ENCODE assay signal across 31 cellular contexts in the genomic region with DNA sequence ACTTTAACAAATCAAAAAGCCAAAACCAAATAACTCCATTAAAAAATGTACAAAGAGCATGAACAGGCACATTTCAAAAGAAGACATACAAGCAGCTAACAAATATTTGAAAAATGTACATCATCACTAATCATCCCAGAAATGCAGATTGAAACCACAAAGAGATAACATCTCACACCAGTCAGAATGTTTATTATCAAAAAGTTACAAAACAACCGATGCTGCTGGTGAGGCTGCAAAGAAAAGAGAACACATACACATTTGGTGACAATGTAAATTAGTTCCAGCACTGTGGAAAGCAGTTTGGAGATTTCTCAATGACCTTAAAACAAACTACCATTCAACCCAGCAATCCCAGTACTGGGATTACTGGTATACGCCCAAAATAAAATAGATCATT.
"Had no signal": no experiment of that assay in that cellular context is flagged by ENCODE, and none has a peak within 500 bp of the region (broad histone marks: within the 10 kb centered on the region; RNA-seq: fewer than 3 reads in every experiment).

No MANE protein-coding gene starts in this region.

- H3K27ac ChIP-seq: body of pancreas, esophagus muscularis mucosa, foreskin keratinocyte, gastrocnemius medialis, heart right ventricle, hepatocyte had no signal

- ATAC-seq: activated CD4-positive, alpha-beta T cell treated with anti-CD3 and anti-CD28 coated beads for 36 hours; activated CD8-positive, alpha-beta memory T cell treated with anti-CD3 and anti-CD28 coated beads, Interleukin-2, amount 10 ng/mL, durations not matched to agents 7 days and 5 days; activated CD8-positive, alpha-beta T cell treated with anti-CD3 and anti-CD28 coated beads, Interleukin-2, amount 10 ng/mL, durations not matched to agents 7 days and 5 days; activated naive CD4-positive, alpha-beta T cell treated with anti-CD3 and anti-CD28 coated beads, Interleukin-2, amount 50 U/mL, for 72 hours; activated T-cell treated with anti-CD3 and anti-CD28 coated beads, Interleukin-2, amount 50 U/mL, for 72 hours; body of pancreas; effector memory CD8-positive, alpha-beta T cell; foreskin keratinocyte; gastrocnemius medialis; heart right ventricle had no signal

- H3K4me1 ChIP-seq: body of pancreas, esophagus muscularis mucosa, foreskin keratinocyte, gastrocnemius medialis, heart right ventricle had no signal

- H3K9me3 ChIP-seq: body of pancreas, esophagus muscularis mucosa, gastrocnemius medialis had no signal

- H2AFZ ChIP-seq: hepatocyte had no signal

- H3K27me3 ChIP-seq: body of pancreas, esophagus muscularis mucosa, foreskin keratinocyte, gastrocnemius medialis, heart right ventricle, hepatocyte had no signal

- FAIRE-seq: colon had no signal

- DNase-seq: activated CD4-positive, alpha-beta memory T cell treated with anti-CD3 and anti-CD28 coated beads for 36 hours; activated CD4-positive, alpha-beta T cell treated with anti-CD3 and anti-CD28 coated beads for 36 hours; activated CD4-positive, alpha-beta T cell treated with anti-CD3 and anti-CD28 coated beads, Interleukin-2, amount 10 ng/mL, durations not matched to agents 24 days and 14 days; activated CD4-positive, CD25-positive, alpha-beta regulatory T cell; activated CD4-positive, CD25-positive, alpha-beta regulatory T cell treated with anti-CD3 and anti-CD28 coated beads, Interleukin-2, amount 50 U/mL, for 72 hours; activated CD8-positive, alpha-beta memory T cell treated with anti-CD3 and anti-CD28 coated beads, Interleukin-2, amount 10 ng/mL, durations not matched to agents 7 days and 5 days; activated CD8-positive, alpha-beta memory T cell treated with anti-CD3 and anti-CD28 coated beads, Interleukin-2, amount 50 U/mL, for 4 hours; activated CD8-positive, alpha-beta T cell treated with anti-CD3 and anti-CD28 coated beads, Interleukin-2, amount 10 ng/mL, durations not matched to agents 7 days and 5 days; activated gamma-delta T cell; activated naive CD4-positive, alpha-beta T cell; activated naive CD4-positive, alpha-beta T cell treated with anti-CD3 and anti-CD28 coated beads, Interleukin-2, amount 10 ng/mL, durations not matched to agents 7 days and 5 days; activated naive CD8-positive, alpha-beta T cell treated with anti-CD3 and anti-CD28 coated beads, Interleukin-2, amount 10 ng/mL, durations not matched to agents 7 days and 5 days; activated T-cell treated with anti-CD3 and anti-CD28 coated beads, Interleukin-2, amount 50 U/mL, for 1 hour; activated T-cell treated with anti-CD3 and anti-CD28 coated beads, Interleukin-2, amount 50 U/mL, for 72 hours; amniotic stem cell; anterior cingulate cortex; body of pancreas; caudate nucleus; cortex of kidney; dermis blood vessel endothelial cell; effector CD4-positive, alpha-beta T cell; effector memory CD8-positive, alpha-beta T cell; erythroblast; gastrocnemius medialis; heart right ventricle; T-helper 2 cell had no signal

- H3K4me2 ChIP-seq: hepatocyte had no signal

- H3K4me3 ChIP-seq: body of pancreas, esophagus muscularis mucosa, gastrocnemius medialis, heart right ventricle, hepatocyte had no signal

- H3K36me3 ChIP-seq: esophagus muscularis mucosa, gastrocnemius medialis, heart right ventricle had no signal

- H3K79me2 ChIP-seq: hepatocyte had no signal
